ENCODE assay signal across 8 cellular contexts in the genomic region with DNA sequence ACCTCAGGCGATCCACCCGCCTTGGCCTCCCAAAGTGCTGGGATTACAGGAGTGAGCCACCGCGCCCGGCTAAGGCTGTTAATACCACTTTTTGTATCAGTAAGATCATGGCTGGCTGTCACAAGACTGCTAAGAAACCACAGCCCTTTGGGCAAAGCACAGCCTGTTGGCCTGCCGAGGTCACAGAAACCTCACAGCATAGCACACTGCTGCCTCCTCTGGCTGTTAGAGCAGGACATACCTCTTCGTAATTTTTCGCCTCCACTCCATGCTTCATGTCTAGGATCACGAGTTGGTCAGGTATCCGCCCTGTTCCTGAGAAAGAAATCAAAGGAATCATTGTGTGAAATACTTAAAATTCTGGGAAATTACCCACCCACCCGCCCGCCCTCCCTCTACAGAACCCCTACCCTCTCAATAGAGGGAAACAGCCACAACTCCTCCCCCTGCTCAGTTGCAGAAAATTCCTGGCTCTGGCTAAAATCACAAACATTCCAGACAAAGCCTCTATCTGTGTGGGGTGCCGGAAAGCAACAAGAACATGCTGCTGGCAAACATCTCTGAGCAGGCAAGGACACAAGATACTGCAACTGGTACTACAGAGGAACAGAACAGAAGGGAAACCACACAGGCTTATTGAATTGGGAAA. TPM values are rescaled to one million over a fixed set of nuclear protein-coding genes. Genes with fewer than 3 reads are reported as not detected.
DNase-seq lines count a peak whose midpoint lies in the region; ATAC-seq and TF ChIP-seq lines count a peak whose summit lies in the region.

No MANE protein-coding gene starts in this region.

- no peak overlapping the region for H3K4me3 Mint-ChIP-seq in activated T-helper 1 cell treated with anti-CD3 and anti-CD28 coated beads, Interleukin-12 subunit alpha, Interleukin-12 subunit beta, Interleukin-2, Interleukin-4 antibody, amounts not matched to agents 30 ng/mL and 10 ng/mL and 1 ng/mL, durations not matched to agents 14 hours and 24 hours and 36 hours

- no peaks in the 10 kb centered on the region for H3K9me2 ChIP-seq in Loucy (replicated peaks; ENCODE audit: low read depth, low read length)

- DNase-seq in AG04450 (ENCODE audit: low read depth, low spot score) (no peak), dedifferentiated amniotic fluid mesenchymal stem cell (ENCODE audit: extremely low spot score) (peak; percentile 73), left kidney (ENCODE audit: low read depth, low spot score) (peak; percentile 57), DMS79 treated with DMSO at 0.1 percent for 48 hours (lab: John Stamatoyannopoulos, UW) (no peak)
- DNase-seq in stimulated activated naive CD8-positive, alpha-beta T cell treated with anti-CD3 and anti-CD28 coated beads, Interleukin-15, Interleukin-2, amounts not matched to agents 100 U/mL and 50 U/mL, for 24 hours, result peak; percentile 21
- no peak for DNase-seq in activated T-helper 1 cell treated with anti-CD3 and anti-CD28 coated beads, Interleukin-12 subunit alpha, Interleukin-12 subunit beta, Interleukin-2, Interleukin-4 antibody, amounts not matched to agents 30 ng/mL and 10 ng/mL and 1 ng/mL, durations not matched to agents 14 hours and 24 hours and 36 hours (ENCODE audit: low spot score)

- no peak overlapping the region for H3K4me3 ChIP-seq in AG04450 (ENCODE audit: low read depth, low read length)
- no peak overlapping the region for H3K4me3 ChIP-seq in Loucy (ENCODE audit: low read length, poor library complexity, severe bottlenecking)

- no peaks in the 10 kb centered on the region for H3K9me3 Mint-ChIP-seq in activated T-helper 1 cell treated with anti-CD3 and anti-CD28 coated beads, Interleukin-12 subunit alpha, Interleukin-12 subunit beta, Interleukin-2, Interleukin-4 antibody, amounts not matched to agents 30 ng/mL and 10 ng/mL and 1 ng/mL, durations not matched to agents 14 hours and 24 hours and 36 hours

- H3K36me3 Mint-ChIP-seq in activated T-helper 1 cell treated with anti-CD3 and anti-CD28 coated beads, Interleukin-12 subunit alpha, Interleukin-12 subunit beta, Interleukin-2, Interleukin-4 antibody, amounts not matched to agents 30 ng/mL and 10 ng/mL and 1 ng/mL, durations not matched to agents 14 hours and 24 hours and 36 hours (ENCODE audit: low read depth), result peaks cover 47% of the 10 kb centered on the region

- TF ChIP-seq CTCF in AG04450 (IDR thresholded peaks at IDR 0.05; ENCODE audit: low read depth, low read length) (peak; percentile 54), Loucy (conservative IDR thresholded peaks at IDR 0.05; ENCODE audit: low read length) (peak; percentile 52)

- POLR2A ChIA-PET in AG04450 (lab: Yijun Ruan, JAX), result interaction anchor here (0.6 kb wide), 1 partner anchor 35 kb away, joined by 3 read pairs; no protein-coding TSS in a partner anchor

- H3K79me2 ChIP-seq in Loucy (ENCODE audit: insufficient read depth, low read length), result peaks cover 44% of the 10 kb centered on the region

- H3K9ac ChIP-seq in Loucy (ENCODE audit: low read depth, low read length, poor library complexity, severe bottlenecking), result no peak overlapping the region

- no peaks in the 10 kb centered on the region for H3K27me3 ChIP-seq in AG04450 (ENCODE audit: control insufficient read depth, insufficient read depth, low read length)
- H3K27me3 ChIP-seq in Loucy (ENCODE audit: insufficient read depth, low read length, poor library complexity, severe bottlenecking), result no peaks in the 10 kb centered on the region

- 0 out of 2 replicates have a peak, but pooled peaks cover 2% of the 10 kb centered on the region for H3F3A ChIP-seq in Loucy (ENCODE audit: low read depth)

- no peak overlapping the region for H3K4me2 ChIP-seq in Loucy (ENCODE audit: low read depth, low read length, poor library complexity, severe bottlenecking)

- intact Hi-C loops in activated T-helper 1 cell treated with anti-CD3 and anti-CD28 coated beads, Interleukin-12 subunit alpha, Interleukin-12 subunit beta, Interleukin-2, Interleukin-4 antibody, amounts not matched to agents 30 ng/mL and 10 ng/mL and 1 ng/mL, durations not matched to agents 14 hours and 24 hours and 36 hours (cut with micrococcal nuclease), result no loop called here

- H3K4me1 ChIP-seq in Loucy (ENCODE audit: insufficient read depth, low read length, poor library complexity, severe bottlenecking), result peaks cover 27% of the 10 kb centered on the region

- H3K36me3 ChIP-seq in Loucy (ENCODE audit: insufficient read depth, low read length), result peaks cover 66% of the 10 kb centered on the region; the same call in 1 of the 2 replicates

- peak; percentile 57 for ATAC-seq in stimulated activated naive CD8-positive, alpha-beta T cell treated with anti-CD3 and anti-CD28 coated beads, Interleukin-15, Interleukin-2, amounts not matched to agents 100 U/mL and 50 U/mL, for 24 hours
- ATAC-seq in HG03280 (IDR thresholded peaks at IDR 0.05; ENCODE audit: unreplicated experiment), result no peak

- H3K4me1 Mint-ChIP-seq in activated T-helper 1 cell treated with anti-CD3 and anti-CD28 coated beads, Interleukin-12 subunit alpha, Interleukin-12 subunit beta, Interleukin-2, Interleukin-4 antibody, amounts not matched to agents 30 ng/mL and 10 ng/mL and 1 ng/mL, durations not matched to agents 14 hours and 24 hours and 36 hours (ENCODE audit: low read depth), result peaks cover 53% of the 10 kb centered on the region

- no peak overlapping the region for H2AFZ ChIP-seq in Loucy (ENCODE audit: low read length)

- no peaks in the 10 kb centered on the region for H3K27me3 Mint-ChIP-seq in activated T-helper 1 cell treated with anti-CD3 and anti-CD28 coated beads, Interleukin-12 subunit alpha, Interleukin-12 subunit beta, Interleukin-2, Interleukin-4 antibody, amounts not matched to agents 30 ng/mL and 10 ng/mL and 1 ng/mL, durations not matched to agents 14 hours and 24 hours and 36 hours (ENCODE audit: insufficient read depth)

- H3K27ac ChIP-seq in AG04450 (ENCODE audit: low read depth, low read length), result peak overlapping the region; percentile 49

- no peak overlapping the region for H3K27ac Mint-ChIP-seq in activated T-helper 1 cell treated with anti-CD3 and anti-CD28 coated beads, Interleukin-12 subunit alpha, Interleukin-12 subunit beta, Interleukin-2, Interleukin-4 antibody, amounts not matched to agents 30 ng/mL and 10 ng/mL and 1 ng/mL, durations not matched to agents 14 hours and 24 hours and 36 hours

- CTCF ChIA-PET in AG04450 (lab: Charles Lee), result interaction anchor here (0.6 to 0.8 kb wide), 2 partner anchors 21 to 87 kb away, joined by 3 to 4 read pairs; no protein-coding TSS in a partner anchor

- no peaks in the 10 kb centered on the region for H3K9me3 ChIP-seq in AG04450 (ENCODE audit: control insufficient read depth, insufficient read depth, low read length)
- no peaks in the 10 kb centered on the region for H3K9me3 ChIP-seq in Loucy (ENCODE audit: insufficient read depth, low read depth, low read length)

- H4K20me1 ChIP-seq in Loucy (ENCODE audit: insufficient read depth, low read length, poor library complexity, severe bottlenecking), result peaks cover 19% of the 10 kb centered on the region

RNA-seq across cellular contexts. Expression of gene NEK9, which starts 20.7 kb away (rescaled TPM):
- 72.4 and 82.3 TPM in 2 replicates for polyA plus RNA-seq in AG04450 (2011; rRNA removed)
- polyA minus RNA-seq in AG04450 (2011; rRNA and poly(A)+ RNA removed), result 66.2 and 88.8 TPM in 2 replicates
- total RNA-seq in activated T-helper 1 cell treated with anti-CD3 and anti-CD28 coated beads, Interleukin-12 subunit alpha, Interleukin-12 subunit beta, Interleukin-2, Interleukin-4 antibody, amounts not matched to agents 30 ng/mL and 10 ng/mL and 1 ng/mL, durations not matched to agents 14 hours and 24 hours and 36 hours, result 76.8 and 77.0 TPM in 2 replicates

RNA-seq across cellular contexts. Expression of gene TMED10, which starts 28.9 kb away (rescaled TPM):
- polyA plus RNA-seq in AG04450 (2011; rRNA removed), result 406 and 414 TPM in 2 replicates
- polyA minus RNA-seq in AG04450 (2011; rRNA and poly(A)+ RNA removed), result 438 and 494 TPM in 2 replicates
- 195 and 204 TPM in 2 replicates for total RNA-seq in activated T-helper 1 cell treated with anti-CD3 and anti-CD28 coated beads, Interleukin-12 subunit alpha, Interleukin-12 subunit beta, Interleukin-2, Interleukin-4 antibody, amounts not matched to agents 30 ng/mL and 10 ng/mL and 1 ng/mL, durations not matched to agents 14 hours and 24 hours and 36 hours

Comparison
In these comparisons a context has a peak if more than half of its experiments do, and no peak if none do; other contexts are left out.
1. DNase-seq: peak in dedifferentiated amniotic fluid mesenchymal stem cell (single experiment), left kidney (single experiment) and stimulated activated naive CD8-positive, alpha-beta T cell treated with anti-CD3 and anti-CD28 coated beads, Interleukin-15, Interleukin-2, amounts not matched to agents 100 U/mL and 50 U/mL, for 24 hours (single experiment); none in AG04450 (single experiment), activated T-helper 1 cell treated with anti-CD3 and anti-CD28 coated beads, Interleukin-12 subunit alpha, Interleukin-12 subunit beta, Interleukin-2, Interleukin-4 antibody, amounts not matched to agents 30 ng/mL and 10 ng/mL and 1 ng/mL, durations not matched to agents 14 hours and 24 hours and 36 hours (single experiment) and DMS79 treated with DMSO at 0.1 percent for 48 hours (single experiment).